In the genomic region with DNA sequence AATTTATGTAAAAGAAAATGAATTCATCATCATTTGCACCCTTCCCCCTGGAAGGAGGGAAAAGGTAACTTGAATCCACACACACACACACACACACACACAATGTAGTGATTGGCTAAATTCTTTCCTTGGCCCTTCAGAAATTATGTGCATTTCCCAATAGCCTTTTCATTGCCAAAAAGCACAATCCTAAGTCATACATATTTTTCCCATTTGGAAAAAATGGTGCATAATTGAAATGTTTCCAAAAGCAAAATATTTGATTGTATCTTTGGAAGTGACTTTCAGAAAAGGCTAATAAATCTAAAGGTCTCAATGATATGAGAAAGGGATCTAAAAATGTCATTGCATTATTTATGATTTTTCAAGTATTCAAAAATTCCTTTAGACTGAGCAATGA, we compare ENCODE assay signal across 32 cellular contexts. TPM values are rescaled to one million over a fixed set of nuclear protein-coding genes. Genes with fewer than 3 reads are reported as not detected.
DNase-seq lines count a peak whose midpoint lies in the region; TF ChIP-seq lines count a peak whose summit lies in the region.
"Had no signal": no experiment of that assay in that cellular context is flagged by ENCODE, and none has a peak within 500 bp of the region (broad histone marks: within the 10 kb centered on the region; RNA-seq: fewer than 3 reads in every experiment).

No MANE protein-coding gene starts in this region.

- H3K27ac Mint-ChIP-seq in MCF 10A (ENCODE audit: low read depth, unreplicated experiment): no peak overlapping the region
- no peak overlapping the region for H3K27ac Mint-ChIP-seq in Caco-2 (ENCODE audit: unreplicated experiment)
- H3K27ac Mint-ChIP-seq: activated CD8-positive, alpha-beta T cell treated with anti-CD3 and anti-CD28 coated beads for 36 hours; B cell; endodermal cell; IgD-negative memory B cell; natural killer cell treated with Interleukin-12 subunit alpha and Interleukin-12 subunit beta and Interleukin-15 and Interleukin-18, amount 100 ng/mL, for 72 hours had no signal

- H3K27ac ChIP-seq in breast epithelium: no peak overlapping the region
- H3K27ac ChIP-seq: 22Rv1, esophagus squamous epithelium, lower lobe of right lung, ovary, PC-9, right atrium auricular region, tibial nerve had no signal

- no peaks in the 10 kb centered on the region for H3K9me3 Mint-ChIP-seq in MCF 10A (ENCODE audit: unreplicated experiment)
- no peaks in the 10 kb centered on the region for H3K9me3 Mint-ChIP-seq in Caco-2 (ENCODE audit: unreplicated experiment)
- H3K9me3 Mint-ChIP-seq: activated CD8-positive, alpha-beta T cell treated with anti-CD3 and anti-CD28 coated beads for 36 hours; endodermal cell; IgD-negative memory B cell; natural killer cell treated with Interleukin-12 subunit alpha and Interleukin-12 subunit beta and Interleukin-15 and Interleukin-18, amount 100 ng/mL, for 72 hours had no signal

- H3K4me3 Mint-ChIP-seq in MCF 10A (ENCODE audit: unreplicated experiment) (no peak overlapping the region), Caco-2 (ENCODE audit: unreplicated experiment) (no peak overlapping the region)
- H3K4me3 Mint-ChIP-seq: activated CD8-positive, alpha-beta T cell treated with anti-CD3 and anti-CD28 coated beads for 36 hours; B cell; endodermal cell; natural killer cell treated with Interleukin-12 subunit alpha and Interleukin-12 subunit beta and Interleukin-15 and Interleukin-18, amount 100 ng/mL, for 72 hours had no signal

- H3K4me1 ChIP-seq in breast epithelium (no peaks in the 10 kb centered on the region), Caco-2 (peaks cover 3% of the 10 kb centered on the region; the same call in 1 of the 2 replicates)
- H3K4me1 ChIP-seq: esophagus squamous epithelium, lower lobe of right lung had no signal

- TF ChIP-seq CTCF in MCF 10A (IDR thresholded peaks at IDR 0.05; ENCODE audit: unreplicated experiment): no peak
- TF ChIP-seq CTCF in breast epithelium (IDR thresholded peaks at IDR 0.05): no peak
- TF ChIP-seq CTCF in fibroblast of the aortic adventitia (IDR thresholded peaks at IDR 0.05; ENCODE audit: insufficient read depth, low read length): no peak
- TF ChIP-seq CTCF in Caco-2 (IDR thresholded peaks at IDR 0.05; ENCODE audit: insufficient read depth in 1 of 2, low read depth in 1 of 2, low read length in 1 of 2, severe bottlenecking in 1 of 2, unreplicated experiment in 1 of 2): no peak

- no peaks in the 10 kb centered on the region for H3K4me1 Mint-ChIP-seq in MCF 10A (ENCODE audit: insufficient read depth, unreplicated experiment)
- peaks cover 7% of the 10 kb centered on the region for H3K4me1 Mint-ChIP-seq in Caco-2 (ENCODE audit: low read depth, unreplicated experiment)
- H3K4me1 Mint-ChIP-seq: B cell, endodermal cell, IgD-negative memory B cell had no signal

- H3K27me3 Mint-ChIP-seq in MCF 10A (ENCODE audit: insufficient read depth, unreplicated experiment): no peaks in the 10 kb centered on the region
- no peaks in the 10 kb centered on the region for H3K27me3 Mint-ChIP-seq in Caco-2 (ENCODE audit: insufficient read depth, unreplicated experiment)
- H3K27me3 Mint-ChIP-seq: IgD-negative memory B cell had no signal

- H3K9me3 ChIP-seq in breast epithelium (no peaks in the 10 kb centered on the region), Caco-2 (no peaks in the 10 kb centered on the region)
- H3K9me3 ChIP-seq: esophagus squamous epithelium, lower lobe of right lung, ovary, right atrium auricular region, tibial nerve had no signal

- BruUV-seq in MCF 10A (replicated peaks; lab: Mats Ljungman, UMichigan): no TSS peak
- no TSS peak for BruUV-seq in Caco-2 (replicated peaks; lab: Mats Ljungman, UMichigan)

- POLR2A ChIA-PET in MCF 10A (lab: Yijun Ruan, JAX) (interaction anchor here (0.7 to 0.8 kb wide), 2 partner anchors 12 to 1549 kb away, joined by 3 read pairs; no protein-coding TSS in a partner anchor), Caco-2 (lab: Charles Lee) (no interaction called here)

- no peaks in the 10 kb centered on the region for H3K36me3 ChIP-seq in breast epithelium
- H3K36me3 ChIP-seq in Caco-2 (ENCODE audit: control insufficient read depth, insufficient read depth, low read length): no peaks in the 10 kb centered on the region
- H3K36me3 ChIP-seq: esophagus squamous epithelium, lower lobe of right lung, ovary, right atrium auricular region, tibial nerve had no signal

- peak; percentile 68 for DNase-seq in MCF 10A (ENCODE audit: unreplicated experiment)
- DNase-seq in breast epithelium (ENCODE audit: low spot score in 2 of 2): no peak
- DNase-seq in amniotic stem cell (lab: John Stamatoyannopoulos, UW): peak; percentile 52
- DNase-seq in fibroblast of the aortic adventitia (ENCODE audit: low read depth): peak; percentile 99
- DNase-seq in NCI-H2171 (lab: John Stamatoyannopoulos, UW): no peak
- DNase-seq in NCI-H1417 (lab: John Stamatoyannopoulos, UW): no peak
- no peak for DNase-seq in Caco-2
- no peak for DNase-seq in NCI-H2081 (lab: John Stamatoyannopoulos, UW)
- DNase-seq: activated CD8-positive, alpha-beta T cell treated with anti-CD3 and anti-CD28 coated beads for 36 hours; DMS53; endodermal cell; esophagus squamous epithelium; head of caudate nucleus; kidney glomerular epithelial cell; lower lobe of right lung; NCI-H1436 treated with DMSO at 0.1 percent for 48 hours; NCI-H510A treated with DMSO at 0.1 percent for 48 hours; NK-92 treated with Interleukin-12 subunit alpha and Interleukin-12 subunit beta, amount 100 ng/mL, for 24 hours; ovary; PC-9; SIG-M5; stimulated activated CD4-positive, alpha-beta T cell treated with anti-CD3 and anti-CD28 coated beads, Interleukin-4, amount 100 ng/mL, for 4 hours; stimulated activated naive CD4-positive, alpha-beta T cell; T-helper 1 cell had no signal

- intact Hi-C loops in MCF 10A (cut with micrococcal nuclease): no loop called here
- intact Hi-C loops in breast epithelium (cut with DNase I; ENCODE audit: low total_unique reads): no loop called here
- intact Hi-C loops in Caco-2 (cut with micrococcal nuclease; ENCODE audit: unreplicated experiment): no loop called here

- H3K4me3 ChIP-seq in breast epithelium (no peak overlapping the region), fibroblast of the aortic adventitia (ENCODE audit: low read depth, low read length) (no peak overlapping the region), Caco-2 (ENCODE audit: low read depth, low read length) (no peak overlapping the region)
- H3K4me3 ChIP-seq: coronary artery, esophagus squamous epithelium, GM12878, lower lobe of right lung, ovary, PC-9, right atrium auricular region, tibial nerve had no signal

- H3K36me3 Mint-ChIP-seq in MCF 10A (ENCODE audit: insufficient read depth, unreplicated experiment): no peaks in the 10 kb centered on the region
- no peaks in the 10 kb centered on the region for H3K36me3 Mint-ChIP-seq in Caco-2 (ENCODE audit: insufficient read depth, unreplicated experiment)
- H3K36me3 Mint-ChIP-seq: natural killer cell treated with Interleukin-12 subunit alpha and Interleukin-12 subunit beta and Interleukin-15 and Interleukin-18, amount 100 ng/mL, for 72 hours had no signal

- no peak for TF ChIP-seq POLR2A in breast epithelium (IDR thresholded peaks at IDR 0.05)

- CTCF ChIA-PET in MCF 10A (lab: Yijun Ruan, JAX) (interaction anchor here (0.6 to 1.1 kb wide), 3 partner anchors 9 to 1479 kb away, joined by 3 to 6 read pairs (median 3); no protein-coding TSS in a partner anchor), Caco-2 (lab: Charles Lee) (no interaction called here)

- H3K27me3 ChIP-seq in breast epithelium: no peaks in the 10 kb centered on the region
- H3K27me3 ChIP-seq in Caco-2 (replicated peaks; ENCODE audit: control insufficient read depth, insufficient read depth, low read length): no peaks in the 10 kb centered on the region
- H3K27me3 ChIP-seq: esophagus squamous epithelium, ovary, right atrium auricular region, tibial nerve had no signal

RNA-seq across cellular contexts. Expression of gene NEK7, which starts 43.5 kb away (rescaled TPM):
- total RNA-seq in MCF 10A (2022): 51.1 and 54.4 TPM in 2 replicates
- 100 to 1,000 TPM in 2 of 3 donors, 10 to 100 TPM in 1; 82.3 to 187 (median 105) TPM for total RNA-seq in breast epithelium
- total RNA-seq in fibroblast of the aortic adventitia (ENCODE audit: low replicate concordance): 119 and 187 TPM in 2 replicates
- 52.3 and 56.1 TPM in 2 replicates for total RNA-seq in Caco-2 (2022)

Comparison
In these comparisons a context has a peak if more than half of its experiments do, and no peak if none do; other contexts are left out.
1. DNase-seq: peak in MCF 10A (single experiment), amniotic stem cell (single experiment) and fibroblast of the aortic adventitia (single experiment); none in breast epithelium (0 of 2), NCI-H2171 (single experiment), NCI-H1417 (0 of 3), Caco-2 (0 of 2) and NCI-H2081 (0 of 2).